Comparison of ENCODE assay signal across 8 cellular contexts in genomic region chr13:40589285-40590109, GRCh38.
DNase-seq lines count a peak whose midpoint lies in the region; ATAC-seq lines count a peak whose summit lies in the region.

No MANE protein-coding gene starts in this region.

- H3K36me3 Mint-ChIP-seq in activated CD4-positive, alpha-beta memory T cell treated with anti-CD3 and anti-CD28 coated beads, Interleukin-2, amount 10 ng/mL, durations not matched to agents 7 days and 5 days (ENCODE audit: low read depth): peaks cover 10% of the 10 kb centered on the region

- peaks cover 74% of the 10 kb centered on the region for H3K4me1 Mint-ChIP-seq in activated CD4-positive, alpha-beta memory T cell treated with anti-CD3 and anti-CD28 coated beads, Interleukin-2, amount 10 ng/mL, durations not matched to agents 7 days and 5 days

- H3K27me3 ChIP-seq in HUES64 (ENCODE audit: insufficient read depth, low read length) (no peaks in the 10 kb centered on the region), rectal smooth muscle tissue (ENCODE audit: control insufficient read depth, insufficient read depth, low read length) (no peaks in the 10 kb centered on the region), HAP-1 (ENCODE audit: low read depth) (no peaks in the 10 kb centered on the region)

- 100% methylated on average over 2 of the region's 4 CpGs for WGBS in HUES64

- H3K4me1 ChIP-seq in HUES64 (ENCODE audit: insufficient read depth, low read length) (peaks cover 68% of the 10 kb centered on the region), rectal smooth muscle tissue (ENCODE audit: control insufficient read depth, insufficient read depth, low read length) (peaks cover 15% of the 10 kb centered on the region), HAP-1 (peaks cover 9% of the 10 kb centered on the region)

- H3K4me3 Mint-ChIP-seq in activated CD4-positive, alpha-beta memory T cell treated with anti-CD3 and anti-CD28 coated beads, Interleukin-2, amount 10 ng/mL, durations not matched to agents 7 days and 5 days: no peak overlapping the region

- ATAC-seq in GM21526 (IDR thresholded peaks at IDR 0.05; ENCODE audit: low FRiP score, unreplicated experiment) (peak; percentile 84), Right ventricle myocardium superior (ENCODE audit: poor library complexity) (peak; percentile 75)

- H3K27ac Mint-ChIP-seq in activated CD4-positive, alpha-beta memory T cell treated with anti-CD3 and anti-CD28 coated beads, Interleukin-2, amount 10 ng/mL, durations not matched to agents 7 days and 5 days: peak overlapping the region; percentile 69

- no peaks in the 10 kb centered on the region for H3K27me3 Mint-ChIP-seq in activated CD4-positive, alpha-beta memory T cell treated with anti-CD3 and anti-CD28 coated beads, Interleukin-2, amount 10 ng/mL, durations not matched to agents 7 days and 5 days

- POLR2A ChIA-PET in activated CD4-positive, alpha-beta memory T cell treated with anti-CD3 and anti-CD28 coated beads, Interleukin-2, amount 10 ng/mL, durations not matched to agents 7 days and 5 days (lab: Charles Lee): interaction anchor here (1.8 to 2.2 kb wide), 3 partner anchors 11 to 201 kb away, joined by 4 to 7 read pairs (median 6); no protein-coding TSS in a partner anchor

- H3K36me3 ChIP-seq in HUES64 (ENCODE audit: insufficient read depth, low read length): no peaks in the 10 kb centered on the region
- H3K36me3 ChIP-seq in rectal smooth muscle tissue (ENCODE audit: control insufficient read depth, insufficient read depth, low read length): no peaks in the 10 kb centered on the region
- no peaks in the 10 kb centered on the region for H3K36me3 ChIP-seq in HAP-1 (replicated peaks)

- no peak overlapping the region for H3K4me3 ChIP-seq in HUES64 (ENCODE audit: low read length)
- H3K4me3 ChIP-seq in rectal smooth muscle tissue (ENCODE audit: low read length): no peak overlapping the region
- H3K4me3 ChIP-seq in HAP-1: no peak overlapping the region

- in situ Hi-C loops in HAP-1 (cut with MboI; ENCODE audit: low sequenced_read_pairs): no loop called here

- CTCF ChIA-PET in activated CD4-positive, alpha-beta memory T cell treated with anti-CD3 and anti-CD28 coated beads, Interleukin-2, amount 10 ng/mL, durations not matched to agents 7 days and 5 days (lab: Charles Lee): no interaction called here

- no peak overlapping the region for H3K9ac ChIP-seq in HUES64 (ENCODE audit: low read depth, low read length)
- H3K9ac ChIP-seq in rectal smooth muscle tissue (ENCODE audit: low read length): no peak overlapping the region

- intact Hi-C loops in Right ventricle myocardium superior (cut with DNase I): loop anchor here (10.0 kb wide), 2 partner anchors 55 to 75 kb away; partner anchors contain the start of gene FOXO1

- H3K27ac ChIP-seq in HUES64 (ENCODE audit: low read depth, low read length) (0 out of 2 replicates have a peak overlapping the region, but pooled peaks have one; percentile 9), rectal smooth muscle tissue (ENCODE audit: low read depth, low read length) (peak overlapping the region; percentile 38)

- H3K9me3 ChIP-seq in HUES64 (ENCODE audit: insufficient read depth, low read depth, low read length): no peaks in the 10 kb centered on the region
- H3K9me3 ChIP-seq in HAP-1: no peaks in the 10 kb centered on the region

- peak; percentile 68 for DNase-seq in GM03348 (ENCODE audit: low spot score)
- DNase-seq in activated CD4-positive, alpha-beta memory T cell treated with anti-CD3 and anti-CD28 coated beads, Interleukin-2, amount 10 ng/mL, durations not matched to agents 7 days and 5 days: no peak
- peak; percentile 47 for DNase-seq in Right ventricle myocardium superior
- DNase-seq in HAP-1 (ENCODE audit: low spot score in 2 of 2): no peak
- no peak for DNase-seq in central memory CD4-positive, alpha-beta T cell

- no peaks in the 10 kb centered on the region for H3K9me3 Mint-ChIP-seq in activated CD4-positive, alpha-beta memory T cell treated with anti-CD3 and anti-CD28 coated beads, Interleukin-2, amount 10 ng/mL, durations not matched to agents 7 days and 5 days

Comparison
In these comparisons a context has a peak if more than half of its experiments do, and no peak if none do; other contexts are left out.
1. DNase-seq: peak in GM03348 (single experiment) and Right ventricle myocardium superior (single experiment); none in activated CD4-positive, alpha-beta memory T cell treated with anti-CD3 and anti-CD28 coated beads, Interleukin-2, amount 10 ng/mL, durations not matched to agents 7 days and 5 days (single experiment), HAP-1 (0 of 2) and central memory CD4-positive, alpha-beta T cell (single experiment).